In the genomic region with DNA sequence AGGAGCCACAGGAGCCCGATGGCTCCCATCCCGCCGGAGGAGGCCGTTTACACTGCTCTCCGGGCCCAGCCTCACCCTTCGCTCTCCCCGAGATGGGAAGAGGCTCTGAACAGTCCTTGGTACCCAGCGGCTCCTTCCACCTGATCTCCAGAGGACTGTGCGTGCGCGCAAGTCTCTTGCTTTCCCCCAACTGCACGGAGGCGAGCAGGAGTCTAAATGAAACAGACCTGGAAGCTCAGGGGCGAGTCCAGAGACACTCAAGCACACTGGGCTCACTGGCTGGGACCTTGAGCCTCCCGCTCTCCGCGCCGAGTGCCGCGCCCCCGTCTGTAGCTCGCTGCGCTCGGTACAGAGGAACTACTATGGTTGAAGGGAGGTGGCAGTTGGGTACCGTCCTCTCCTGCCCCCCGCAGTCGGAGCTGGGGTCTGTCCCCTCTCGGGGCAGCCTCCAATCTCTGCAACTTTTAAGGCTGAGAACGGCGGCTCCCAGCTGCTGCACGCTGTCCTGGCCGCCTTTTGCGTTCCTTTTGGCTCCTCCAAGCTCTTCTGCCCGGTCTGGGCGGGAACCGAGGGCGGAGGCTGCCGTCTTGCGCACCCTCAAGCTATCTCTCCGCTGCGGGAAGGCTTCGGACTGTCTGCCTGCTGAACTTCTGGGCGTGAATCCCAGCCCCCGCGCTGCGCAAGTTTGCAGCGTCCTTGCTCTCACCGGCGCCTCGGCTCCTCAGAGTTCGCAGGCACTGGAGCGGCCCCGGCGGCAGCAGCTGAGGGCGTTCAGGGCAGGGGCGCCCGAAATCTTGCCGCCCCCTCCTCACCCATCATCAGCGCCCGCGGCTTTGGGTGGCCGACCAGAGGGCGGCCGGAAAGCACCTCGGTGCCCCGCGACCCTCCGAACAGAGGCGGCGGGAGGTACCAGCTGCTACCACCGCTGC, we compare ENCODE assay signal across 1 cellular context.
A peak's percentile ranks its signal among the peaks of the same experiment; 100 is the strongest.
TF ChIP-seq lines count a peak whose summit lies in the region.

No MANE protein-coding gene starts in this region.

TF ChIP-seq in H1, 55 proteins besides CTCF, POLR2A, EP300 and RAD21 (continued from another document):
- TF ChIP-seq, protein P1, sequence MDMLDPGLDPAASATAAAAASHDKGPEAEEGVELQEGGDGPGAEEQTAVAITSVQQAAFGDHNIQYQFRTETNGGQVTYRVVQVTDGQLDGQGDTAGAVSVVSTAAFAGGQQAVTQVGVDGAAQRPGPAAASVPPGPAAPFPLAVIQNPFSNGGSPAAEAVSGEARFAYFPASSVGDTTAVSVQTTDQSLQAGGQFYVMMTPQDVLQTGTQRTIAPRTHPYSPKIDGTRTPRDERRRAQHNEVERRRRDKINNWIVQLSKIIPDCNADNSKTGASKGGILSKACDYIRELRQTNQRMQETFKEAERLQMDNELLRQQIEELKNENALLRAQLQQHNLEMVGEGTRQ (IDR thresholded peaks at IDR 0.05; ENCODE audit: low read length): no peak
- TF ChIP-seq SRF (IDR thresholded peaks at IDR 0.05; ENCODE audit: low read depth, low read length) (no peak), KDM5A (IDR thresholded peaks at IDR 0.05; ENCODE audit: low read length) (no peak), E2F6 (IDR thresholded peaks at IDR 0.05) (peak; percentile 17; the same call in 1 of the 2 replicates), SIN3A (conservative IDR thresholded peaks at IDR 0.05 in 1 of 2, IDR thresholded peaks at IDR 0.05 in 1 of 2; ENCODE audit: low read depth in 1 of 2, low read length in 2 of 2) (0 out of 4 replicates have a peak, but pooled peaks of 1 of the 2 experiments have one; percentile 14), SAP30 (IDR thresholded peaks at IDR 0.05; ENCODE audit: insufficient read depth, insufficient replicate concordance, low read length) (no peak), SUZ12 (IDR thresholded peaks at IDR 0.05; ENCODE audit: low read length) (peak; percentile 85), BACH1 (IDR thresholded peaks at IDR 0.05; ENCODE audit: low read length) (no peak), ATF2 (IDR thresholded peaks at IDR 0.05; ENCODE audit: low read length) (no peak), EZH2 (IDR thresholded peaks at IDR 0.05; ENCODE audit: low read depth, low read length, severe bottlenecking) (peak; percentile 80), BRCA1 (IDR thresholded peaks at IDR 0.05; ENCODE audit: low read depth, low read length) (no peak), GABPA (IDR thresholded peaks at IDR 0.05; ENCODE audit: borderline replicate concordance, insufficient read depth, low read length) (no peak), TEAD4 (IDR thresholded peaks at IDR 0.05; ENCODE audit: low read depth, low read length) (no peak), POLR2AphosphoS5 (IDR thresholded peaks at IDR 0.05; ENCODE audit: low read depth, low read length) (no peak), KDM4A (IDR thresholded peaks at IDR 0.05; ENCODE audit: low read depth, low read length, severe bottlenecking) (peak; percentile 59), ASH2L (IDR thresholded peaks at IDR 0.05; ENCODE audit: low read length) (no peak), CBX8 (IDR thresholded peaks at IDR 0.05; ENCODE audit: borderline replicate concordance, low read depth, low read length) (no peak), YY1 (IDR thresholded peaks at IDR 0.05; ENCODE audit: low read depth, low read length) (no peak), CHD2 (IDR thresholded peaks at IDR 0.05; ENCODE audit: low read length) (no peak), CHD1 (IDR thresholded peaks at IDR 0.05; ENCODE audit: low read depth, low read length) (no peak), CEBPB (IDR thresholded peaks at IDR 0.05; ENCODE audit: low read depth, low read length) (no peak), TBP (IDR thresholded peaks at IDR 0.05; ENCODE audit: low read depth, low read length) (no peak), JUN (IDR thresholded peaks at IDR 0.05; ENCODE audit: low read depth, low read length) (no peak), RFX5 (IDR thresholded peaks at IDR 0.05; ENCODE audit: borderline replicate concordance, low read depth, low read length) (no peak), SIX5 (IDR thresholded peaks at IDR 0.05; ENCODE audit: low read depth, low read length) (no peak)
- TF ChIP-seq, protein P2, sequence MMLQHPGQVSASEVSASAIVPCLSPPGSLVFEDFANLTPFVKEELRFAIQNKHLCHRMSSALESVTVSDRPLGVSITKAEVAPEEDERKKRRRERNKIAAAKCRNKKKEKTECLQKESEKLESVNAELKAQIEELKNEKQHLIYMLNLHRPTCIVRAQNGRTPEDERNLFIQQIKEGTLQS (IDR thresholded peaks at IDR 0.05; ENCODE audit: insufficient read depth, low read depth, low read length): no peak
